1 cellular context compared by ENCODE assay signal in the genomic region with DNA sequence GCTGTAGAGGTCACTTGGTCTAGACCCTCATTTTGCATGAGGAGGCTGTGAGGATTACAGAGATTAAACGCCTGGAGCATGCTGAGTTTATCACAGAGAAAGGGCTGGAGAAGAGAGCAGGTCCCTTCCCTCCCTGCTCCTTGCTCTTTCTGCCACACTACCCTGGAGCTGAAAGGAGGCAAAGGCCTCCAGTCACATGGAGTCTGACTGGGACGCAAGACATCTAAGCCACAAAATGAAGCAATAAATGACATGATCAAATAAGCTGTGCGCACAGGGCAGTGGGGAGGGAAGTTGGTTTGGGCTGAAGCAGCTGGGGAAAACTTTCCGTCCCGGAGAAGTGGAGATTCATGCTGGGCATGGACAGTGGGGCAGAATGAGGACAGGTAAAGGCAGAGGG.
TF ChIP-seq lines count a peak whose summit lies in the region.

No MANE protein-coding gene starts in this region.

TF ChIP-seq in IMR-90, 13 proteins besides CTCF, POLR2A, EP300 and RAD21:
- TF ChIP-seq, protein P1, sequence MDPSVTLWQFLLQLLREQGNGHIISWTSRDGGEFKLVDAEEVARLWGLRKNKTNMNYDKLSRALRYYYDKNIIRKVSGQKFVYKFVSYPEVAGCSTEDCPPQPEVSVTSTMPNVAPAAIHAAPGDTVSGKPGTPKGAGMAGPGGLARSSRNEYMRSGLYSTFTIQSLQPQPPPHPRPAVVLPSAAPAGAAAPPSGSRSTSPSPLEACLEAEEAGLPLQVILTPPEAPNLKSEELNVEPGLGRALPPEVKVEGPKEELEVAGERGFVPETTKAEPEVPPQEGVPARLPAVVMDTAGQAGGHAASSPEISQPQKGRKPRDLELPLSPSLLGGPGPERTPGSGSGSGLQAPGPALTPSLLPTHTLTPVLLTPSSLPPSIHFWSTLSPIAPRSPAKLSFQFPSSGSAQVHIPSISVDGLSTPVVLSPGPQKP (IDR thresholded peaks at IDR 0.05; ENCODE audit: borderline replicate concordance, low read depth, low read length) = no peak
- TF ChIP-seq BHLHE40 (IDR thresholded peaks at IDR 0.05; ENCODE audit: low read depth, low read length) (no peak), CHD1 (IDR thresholded peaks at IDR 0.05; ENCODE audit: low read depth, low read length) (no peak), NFE2L2 (IDR thresholded peaks at IDR 0.05; ENCODE audit: low read depth, low read length) (no peak), SMC3 (IDR thresholded peaks at IDR 0.05; ENCODE audit: low read depth, low read length) (no peak), FOS (IDR thresholded peaks at IDR 0.05; ENCODE audit: low read depth, low read length) (no peak), RFX5 (IDR thresholded peaks at IDR 0.05; ENCODE audit: low read depth, low read length) (no peak), MAFK (IDR thresholded peaks at IDR 0.05; ENCODE audit: low read depth, low read length) (no peak), CEBPB (IDR thresholded peaks at IDR 0.05; ENCODE audit: low read depth, low read length) (no peak)
- TF ChIP-seq, protein P2, sequence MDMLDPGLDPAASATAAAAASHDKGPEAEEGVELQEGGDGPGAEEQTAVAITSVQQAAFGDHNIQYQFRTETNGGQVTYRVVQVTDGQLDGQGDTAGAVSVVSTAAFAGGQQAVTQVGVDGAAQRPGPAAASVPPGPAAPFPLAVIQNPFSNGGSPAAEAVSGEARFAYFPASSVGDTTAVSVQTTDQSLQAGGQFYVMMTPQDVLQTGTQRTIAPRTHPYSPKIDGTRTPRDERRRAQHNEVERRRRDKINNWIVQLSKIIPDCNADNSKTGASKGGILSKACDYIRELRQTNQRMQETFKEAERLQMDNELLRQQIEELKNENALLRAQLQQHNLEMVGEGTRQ (IDR thresholded peaks at IDR 0.05; ENCODE audit: low read depth, low read length) = no peak
TF ChIP-seq in IMR-90: peak in this region for 0.
